In the genomic region with DNA sequence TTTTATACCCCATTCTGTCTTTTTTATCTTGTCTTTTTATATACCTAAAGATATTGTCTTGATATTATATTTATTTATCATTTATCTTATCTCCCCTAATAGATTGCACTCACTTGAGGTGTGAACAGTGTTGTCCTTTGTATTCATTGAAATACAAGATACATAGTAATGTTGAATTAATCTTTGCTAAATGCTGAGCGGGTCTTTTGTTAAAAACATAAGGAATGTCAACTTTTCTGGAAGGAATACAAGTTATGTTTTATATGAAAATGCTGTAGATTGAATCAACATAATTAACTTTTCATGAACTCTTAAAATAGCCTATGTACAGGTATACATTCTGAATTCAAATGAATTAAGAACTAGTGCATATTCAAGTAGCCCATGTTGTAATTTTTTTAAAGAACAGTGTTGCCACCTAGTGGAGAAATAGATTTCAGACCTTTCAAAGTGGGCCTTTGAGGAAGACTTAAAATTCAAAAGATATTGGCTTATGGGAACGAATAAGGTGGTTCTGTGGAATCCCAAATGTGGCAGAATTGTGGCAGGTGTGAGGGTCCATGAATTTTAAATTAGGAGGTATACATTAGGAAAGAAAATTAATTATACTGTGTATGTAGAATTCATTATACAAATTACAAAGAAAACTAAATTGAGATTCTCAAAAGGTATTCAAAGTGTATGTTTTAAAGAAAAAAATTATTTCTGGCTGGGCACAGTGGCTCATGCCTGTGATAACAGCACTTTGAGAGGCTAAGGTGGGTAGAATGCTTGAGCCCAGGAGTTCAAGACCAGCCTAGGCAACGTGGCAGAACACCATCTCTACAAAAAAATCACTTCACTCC, we compare ENCODE assay signal across 8 cellular contexts. TPM values are rescaled to one million over a fixed set of nuclear protein-coding genes. Genes with fewer than 3 reads are reported as not detected.
DNase-seq lines count a peak whose midpoint lies in the region; ATAC-seq lines count a peak whose summit lies in the region.

No MANE protein-coding gene starts in this region.

- H3K4me3 Mint-ChIP-seq in activated naive CD8-positive, alpha-beta T cell treated with anti-CD3 and anti-CD28 coated beads, Interleukin-2, amount 10 ng/mL, durations not matched to agents 7 days and 5 days = no peak overlapping the region
- no peak overlapping the region for H3K4me3 Mint-ChIP-seq in activated naive CD8-positive, alpha-beta T cell treated with anti-CD3 and anti-CD28 coated beads, Interleukin-2, amount 50 U/mL, for 24 hours

- no peaks in the 10 kb centered on the region for H3K36me3 Mint-ChIP-seq in activated naive CD8-positive, alpha-beta T cell treated with anti-CD3 and anti-CD28 coated beads, Interleukin-2, amount 10 ng/mL, durations not matched to agents 7 days and 5 days
- H3K36me3 Mint-ChIP-seq in activated naive CD8-positive, alpha-beta T cell treated with anti-CD3 and anti-CD28 coated beads, Interleukin-2, amount 50 U/mL, for 24 hours (ENCODE audit: low read depth) = no peaks in the 10 kb centered on the region

- H3K9me3 Mint-ChIP-seq in activated naive CD8-positive, alpha-beta T cell treated with anti-CD3 and anti-CD28 coated beads, Interleukin-2, amount 10 ng/mL, durations not matched to agents 7 days and 5 days = no peaks in the 10 kb centered on the region
- no peaks in the 10 kb centered on the region for H3K9me3 Mint-ChIP-seq in activated naive CD8-positive, alpha-beta T cell treated with anti-CD3 and anti-CD28 coated beads, Interleukin-2, amount 50 U/mL, for 24 hours

- DNase-seq in activated naive CD8-positive, alpha-beta T cell treated with anti-CD3 and anti-CD28 coated beads, Interleukin-2, amount 10 ng/mL, durations not matched to agents 7 days and 5 days = no peak
- no peak for DNase-seq in activated naive CD8-positive, alpha-beta T cell treated with anti-CD3 and anti-CD28 coated beads, Interleukin-2, amount 50 U/mL, for 24 hours
- peak; percentile 3 for DNase-seq in NCI-H1048 (lab: John Stamatoyannopoulos, UW)
- peak; percentile 60 for DNase-seq in SK-N-MC (ENCODE audit: low read depth, low spot score)
- peak; percentile 36 for DNase-seq in fibroblast of gingiva (ENCODE audit: low read depth)
- DNase-seq in pons (ENCODE audit: low spot score) = peak; percentile 75

- H3K9me3 ChIP-seq in SK-N-MC (ENCODE audit: low read depth, low read length) = no peaks in the 10 kb centered on the region

- no peak overlapping the region for H3K4me3 ChIP-seq in SK-N-MC

- ATAC-seq in activated naive CD8-positive, alpha-beta T cell treated with anti-CD3 and anti-CD28 coated beads, Interleukin-2, amount 10 ng/mL, durations not matched to agents 7 days and 5 days (ENCODE audit: low read depth) = peak; percentile 45
- ATAC-seq in activated naive CD8-positive, alpha-beta T cell treated with anti-CD3 and anti-CD28 coated beads, Interleukin-2, amount 50 U/mL, for 24 hours = no peak
- ATAC-seq in GM19452 (IDR thresholded peaks at IDR 0.05; ENCODE audit: unreplicated experiment) (no peak), HG03135 (IDR thresholded peaks at IDR 0.05; ENCODE audit: unreplicated experiment) (no peak)

- H3K27ac ChIP-seq in SK-N-MC = no peak overlapping the region

- H3K36me3 ChIP-seq in SK-N-MC (ENCODE audit: insufficient read depth, low read length) = no peaks in the 10 kb centered on the region

- no peak overlapping the region for H3K27ac Mint-ChIP-seq in activated naive CD8-positive, alpha-beta T cell treated with anti-CD3 and anti-CD28 coated beads, Interleukin-2, amount 10 ng/mL, durations not matched to agents 7 days and 5 days
- no peak overlapping the region for H3K27ac Mint-ChIP-seq in activated naive CD8-positive, alpha-beta T cell treated with anti-CD3 and anti-CD28 coated beads, Interleukin-2, amount 50 U/mL, for 24 hours

- no peaks in the 10 kb centered on the region for H3K27me3 Mint-ChIP-seq in activated naive CD8-positive, alpha-beta T cell treated with anti-CD3 and anti-CD28 coated beads, Interleukin-2, amount 10 ng/mL, durations not matched to agents 7 days and 5 days
- H3K27me3 Mint-ChIP-seq in activated naive CD8-positive, alpha-beta T cell treated with anti-CD3 and anti-CD28 coated beads, Interleukin-2, amount 50 U/mL, for 24 hours = no peaks in the 10 kb centered on the region

- POLR2A ChIA-PET in activated naive CD8-positive, alpha-beta T cell treated with anti-CD3 and anti-CD28 coated beads, Interleukin-2, amount 10 ng/mL, durations not matched to agents 7 days and 5 days (lab: Charles Lee) = no interaction called here

- H3K4me1 Mint-ChIP-seq in activated naive CD8-positive, alpha-beta T cell treated with anti-CD3 and anti-CD28 coated beads, Interleukin-2, amount 10 ng/mL, durations not matched to agents 7 days and 5 days = peaks cover 2% of the 10 kb centered on the region
- no peaks in the 10 kb centered on the region for H3K4me1 Mint-ChIP-seq in activated naive CD8-positive, alpha-beta T cell treated with anti-CD3 and anti-CD28 coated beads, Interleukin-2, amount 50 U/mL, for 24 hours

- no peak overlapping the region for H3K9ac ChIP-seq in SK-N-MC (ENCODE audit: insufficient read length)

RNA-seq across cellular contexts. Expression of gene BBOF1, which starts 19.1 kb away (rescaled TPM):
- total RNA-seq in activated naive CD8-positive, alpha-beta T cell treated with anti-CD3 and anti-CD28 coated beads, Interleukin-2, amount 10 ng/mL, durations not matched to agents 7 days and 5 days = 1 to 10 TPM; 1.2 to 2.9 TPM

RNA-seq across cellular contexts. Expression of gene ENTPD5, which starts 19.1 kb away (rescaled TPM):
- total RNA-seq in activated naive CD8-positive, alpha-beta T cell treated with anti-CD3 and anti-CD28 coated beads, Interleukin-2, amount 10 ng/mL, durations not matched to agents 7 days and 5 days = 10 to 100 TPM; 13.5 to 14.4 TPM

RNA-seq across cellular contexts. Expression of gene ALDH6A1, which starts 46.0 kb away (rescaled TPM):
- total RNA-seq in activated naive CD8-positive, alpha-beta T cell treated with anti-CD3 and anti-CD28 coated beads, Interleukin-2, amount 10 ng/mL, durations not matched to agents 7 days and 5 days = 10 to 100 TPM; 17.6 to 20.1 TPM

RNA-seq across cellular contexts. Expression of gene LIN52, which starts 46.5 kb away (rescaled TPM):
- total RNA-seq in activated naive CD8-positive, alpha-beta T cell treated with anti-CD3 and anti-CD28 coated beads, Interleukin-2, amount 10 ng/mL, durations not matched to agents 7 days and 5 days = 10 to 100 TPM; 12.0 to 15.0 TPM

Comparison
In these comparisons a context has a peak if more than half of its experiments do, and no peak if none do; other contexts are left out.
1. DNase-seq: peak in NCI-H1048 (single experiment), SK-N-MC (single experiment), fibroblast of gingiva (single experiment) and pons (single experiment); none in activated naive CD8-positive, alpha-beta T cell treated with anti-CD3 and anti-CD28 coated beads, Interleukin-2, amount 10 ng/mL, durations not matched to agents 7 days and 5 days (single experiment) and activated naive CD8-positive, alpha-beta T cell treated with anti-CD3 and anti-CD28 coated beads, Interleukin-2, amount 50 U/mL, for 24 hours (single experiment).